ENCODE assay signal across 8 cellular contexts in the genomic region with DNA sequence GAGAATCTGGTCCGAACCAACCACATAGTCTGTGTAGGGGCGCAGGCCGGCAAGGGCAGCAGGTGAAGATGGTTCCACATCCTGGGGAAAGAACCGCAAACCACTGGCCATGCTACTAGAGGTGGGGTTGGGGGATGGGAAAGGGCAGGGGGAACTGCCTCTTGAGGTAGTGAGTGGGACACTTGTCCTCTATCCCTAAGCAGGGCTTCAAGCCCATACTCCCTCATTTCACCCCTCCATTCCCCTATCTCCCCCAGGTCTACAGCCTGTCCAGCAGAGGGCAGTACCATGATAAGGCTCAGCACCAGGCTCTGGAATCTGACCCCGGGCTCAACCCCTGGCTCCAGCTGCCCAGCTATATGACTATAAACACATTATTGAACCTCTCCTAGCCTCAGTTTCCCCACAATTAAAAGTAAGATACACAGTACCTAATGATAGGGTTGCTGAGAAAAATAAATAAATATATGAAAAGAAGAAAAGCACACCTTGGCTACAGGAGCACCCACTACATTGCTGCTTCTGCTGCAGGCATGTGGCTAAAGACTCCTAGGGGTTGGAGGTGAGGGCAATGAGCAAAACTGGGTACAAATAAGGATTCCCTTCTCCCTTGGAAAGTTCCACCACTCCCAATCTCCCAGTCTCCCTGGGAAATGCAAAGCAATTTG. TPM values are rescaled to one million over a fixed set of nuclear protein-coding genes. Genes with fewer than 3 reads are reported as not detected.
DNase-seq lines count a peak whose midpoint lies in the region; ATAC-seq, FAIRE-seq and TF ChIP-seq lines count a peak whose summit lies in the region.

No MANE protein-coding gene starts in this region.

- DNase-seq in A549 (ENCODE audit: low read depth in 1 of 2, low spot score in 1 of 2) (peak; percentile 57 to 94), SK-N-DZ (ENCODE audit: low spot score) (peak; percentile 33), astrocyte of the spinal cord (ENCODE audit: low read depth, low spot score) (no peak), left kidney (ENCODE audit: low read depth, low spot score) (peak; percentile 48), stomach (peak; percentile 47), NCI-H128 (lab: John Stamatoyannopoulos, UW; ENCODE audit: unreplicated experiment) (no peak)

- peak; percentile 74 to 90 for ATAC-seq in A549
- ATAC-seq in HG03066 (IDR thresholded peaks at IDR 0.05; ENCODE audit: low read depth, unreplicated experiment) = peak; percentile 88

- no peak for FAIRE-seq in A549 (lab: Jason Lieb, UNC)

- H3K4me1 ChIP-seq in A549 (peaks cover 5% of the 10 kb centered on the region; the same call in 2 of the 3 replicates), stomach (peaks cover 28 to 65% (median 42%) of the 10 kb centered on the region in 4 donors)

- CTCF ChIA-PET in A549 (lab: Yijun Ruan, JAX) = interaction anchor here (0.6 to 14.1 kb wide), 12 partner anchors 8 to 189 kb away, joined by 3 to 164 read pairs (median 4); no protein-coding TSS in a partner anchor

- intact Hi-C loops in stomach (cut with DNase I; ENCODE audit: low total_unique reads) = no loop called here

- H3K4me3 ChIP-seq in A549 = no peak overlapping the region
- no peak overlapping the region for H3K4me3 ChIP-seq in astrocyte of the spinal cord (ENCODE audit: low read depth, low read length)
- H3K4me3 ChIP-seq in stomach = no peak overlapping the region

- peaks cover 36 to 69% (median 53%) of the 10 kb centered on the region in 4 donors for H3K36me3 ChIP-seq in stomach

- no peak for TF ChIP-seq POLR2A in A549 (IDR thresholded peaks at IDR 0.05; ENCODE audit: low read length)
- TF ChIP-seq POLR2A in stomach (IDR thresholded peaks at IDR 0.05) = no peak

- no peaks in the 10 kb centered on the region for H3K27me3 ChIP-seq in stomach

- no peaks in the 10 kb centered on the region for H3K9me3 ChIP-seq in A549
- H3K9me3 ChIP-seq in stomach = no peaks in the 10 kb centered on the region

- no peak overlapping the region for H3K4me2 ChIP-seq in A549

- peak; percentile 68 to 78 for TF ChIP-seq RAD21 in A549 (conservative IDR thresholded peaks at IDR 0.05 in 1 of 2, IDR thresholded peaks at IDR 0.05 in 1 of 2)

- in situ Hi-C loops in astrocyte of the spinal cord (cut with HindIII; ENCODE audit: low sequenced_read_pairs) = loop anchor here (25.0 kb wide), 1 partner anchor 186 kb away; the partner anchor contains the start of gene CX3CR1

- TF ChIP-seq CTCF in A549 (IDR thresholded peaks at IDR 0.05) (peak; percentile 63), GM12873 (IDR thresholded peaks at IDR 0.05; ENCODE audit: insufficient read depth, low read depth, low read length, missing control alignments) (peak; percentile 80), astrocyte of the spinal cord (IDR thresholded peaks at IDR 0.05; ENCODE audit: low read depth, low read length) (peak; percentile 76), stomach (IDR thresholded peaks at IDR 0.05) (peak in 4 of 7 experiments; percentile 29 to 64 (median 44))

- 78% methylated on average over 4 of the region's 5 CpGs for WGBS in A549 (ENCODE audit: missing lambda C conversion rate)
- WGBS in stomach, 5 donors = 81 to 86% (median 85%) methylated on average over 5 of the region's 5 CpGs

- POLR2A ChIA-PET in A549 (lab: Yijun Ruan, JAX) = no interaction called here

- TF ChIP-seq EP300 in A549 (IDR thresholded peaks at IDR 0.05) (no peak), stomach (IDR thresholded peaks at IDR 0.05) (no peak)

- H3K27ac ChIP-seq in A549 = no peak overlapping the region
- no peak overlapping the region for H3K27ac ChIP-seq in stomach

TF ChIP-seq in A549, 52 proteins besides CTCF, POLR2A, EP300 and RAD21:
- TF ChIP-seq SMC3 (IDR thresholded peaks at IDR 0.05) (peak; percentile 77), JUN (IDR thresholded peaks at IDR 0.05) (0 out of 5 replicates have a peak, but pooled peaks of 1 of the 2 experiments have one; percentile 22), RCOR1 (IDR thresholded peaks at IDR 0.05; ENCODE audit: low read depth, low read length) (no peak)

RNA-seq across cellular contexts. Expression of gene GORASP1, which starts 6.3 kb away (rescaled TPM):
- polyA plus RNA-seq in A549 (2011; rRNA removed) (30.3 and 38.9 TPM in 2 replicates), A549 (2017; fragmentation: RNase III; extraction: RNeasy Plus Mini Kit Qiagen cat#74134 plus additional on column Dnase treatment) (27.4 to 36.3 TPM (median 32.3 TPM) in 3 replicates), stomach (10 to 100 TPM; 22.4 to 35.4 (median 29.1) TPM)
- polyA plus RNA-seq in A549 (2012; cell fraction: cytosol; rRNA removed) = 28.3 and 35.0 TPM in 2 replicates
- polyA plus RNA-seq in A549 (2012; cell fraction: nucleus; rRNA removed) = 90.4 and 93.9 TPM in 2 replicates
- 44.6 and 45.2 TPM in 2 replicates for polyA minus RNA-seq in A549 (2011; rRNA and poly(A)+ RNA removed)
- polyA plus RNA-seq in SK-N-DZ (2014; cell fraction: cytosol; rRNA removed) = 21.9 and 25.3 TPM in 2 replicates
- 86.3 and 110 TPM in 2 replicates for polyA plus RNA-seq in SK-N-DZ (2014; cell fraction: nucleus; rRNA removed)
- 10 to 100 TPM in 4 of 5 donors, 1 to 10 TPM in 1; 9.3 to 68.7 (median 53.1) TPM for total RNA-seq in stomach

RNA-seq across cellular contexts. Expression of gene TTC21A, which starts 6.3 kb away (rescaled TPM):
- 1.4 and 2.0 TPM in 2 replicates for polyA plus RNA-seq in A549 (2011; rRNA removed)
- 0.84 and 1.1 TPM in 2 replicates for polyA plus RNA-seq in A549 (2012; cell fraction: cytosol; rRNA removed)
- 5.0 and 6.6 TPM in 2 replicates for polyA plus RNA-seq in A549 (2012; cell fraction: nucleus; rRNA removed)
- 1.1 to 1.5 TPM (median 1.1 TPM) in 3 replicates for polyA plus RNA-seq in A549 (2017; fragmentation: RNase III; extraction: RNeasy Plus Mini Kit Qiagen cat#74134 plus additional on column Dnase treatment)
- polyA minus RNA-seq in A549 (2011; rRNA and poly(A)+ RNA removed) = 3.0 and 6.0 TPM in 2 replicates
- polyA plus RNA-seq in SK-N-DZ (2014; cell fraction: cytosol; rRNA removed) = 0.39 and 1.3 TPM in 2 replicates
- 6.7 and 14.7 TPM in 2 replicates for polyA plus RNA-seq in SK-N-DZ (2014; cell fraction: nucleus; rRNA removed)
- total RNA-seq in stomach = 10 to 100 TPM in 1 of 5 donors, 1 to 10 TPM in 3, under 1 TPM in 1; 0.89 to 10.3 (median 2.9) TPM
- 10 to 100 TPM in 1 of 3 donors, 1 to 10 TPM in 2; 5.1 to 17.7 (median 7.5) TPM for polyA plus RNA-seq in stomach

RNA-seq across cellular contexts. Expression of gene WDR48, which starts 49.3 kb away (rescaled TPM):
- 39.6 and 41.0 TPM in 2 replicates for polyA plus RNA-seq in A549 (2011; rRNA removed)
- 6.7 and 8.5 TPM in 2 replicates for polyA plus RNA-seq in A549 (2012; cell fraction: cytosol; rRNA removed)
- 5.7 and 9.7 TPM in 2 replicates for polyA plus RNA-seq in A549 (2012; cell fraction: nucleus; rRNA removed)
- 18.8 to 21.0 TPM (median 20.0 TPM) in 3 replicates for polyA plus RNA-seq in A549 (2017; fragmentation: RNase III; extraction: RNeasy Plus Mini Kit Qiagen cat#74134 plus additional on column Dnase treatment)
- polyA minus RNA-seq in A549 (2011; rRNA and poly(A)+ RNA removed) = 18.9 and 20.7 TPM in 2 replicates
- 28.9 and 31.6 TPM in 2 replicates for polyA plus RNA-seq in SK-N-DZ (2014; cell fraction: cytosol; rRNA removed)
- polyA plus RNA-seq in SK-N-DZ (2014; cell fraction: nucleus; rRNA removed) = 24.4 and 40.6 TPM in 2 replicates
- total RNA-seq in stomach = 10 to 100 TPM in 3 of 5 donors, 1 to 10 TPM in 2; 4.3 to 89.7 (median 17.0) TPM
- polyA plus RNA-seq in stomach = 10 to 100 TPM; 11.6 to 15.1 (median 11.6) TPM

RNA-seq across cellular contexts. Expression of gene SCN11A, which starts 49.4 kb away (rescaled TPM):
- polyA plus RNA-seq in A549 (2011; rRNA removed) (not detected in 2 replicates), A549 (2017; fragmentation: RNase III; extraction: RNeasy Plus Mini Kit Qiagen cat#74134 plus additional on column Dnase treatment) (0.01 TPM in 1 of 3 replicates, not detected in the others), stomach (under 1 TPM in 1 of 3 donors, not detected in 2; 0.15 TPM)
- polyA plus RNA-seq in A549 (2012; cell fraction: cytosol; rRNA removed) = not detected in 2 replicates
- polyA plus RNA-seq in A549 (2012; cell fraction: nucleus; rRNA removed) = 0.01 TPM in 1 of 2 replicates, not detected in the other
- not detected in 2 replicates for polyA minus RNA-seq in A549 (2011; rRNA and poly(A)+ RNA removed)
- 0.16 and 0.39 TPM in 2 replicates for polyA plus RNA-seq in SK-N-DZ (2014; cell fraction: cytosol; rRNA removed)
- 0.47 and 0.64 TPM in 2 replicates for polyA plus RNA-seq in SK-N-DZ (2014; cell fraction: nucleus; rRNA removed)
- 1 to 10 TPM in 1 of 5 donors, under 1 TPM in 1, not detected in 3; 0.14 to 1.1 TPM for total RNA-seq in stomach

RNA-seq across cellular contexts. Expression of gene CSRNP1, which starts 52.2 kb away (rescaled TPM):
- polyA plus RNA-seq in A549 (2011; rRNA removed) (15.5 and 15.6 TPM in 2 replicates), A549 (2017; fragmentation: RNase III; extraction: RNeasy Plus Mini Kit Qiagen cat#74134 plus additional on column Dnase treatment) (10.7 to 12.9 TPM (median 12.0 TPM) in 3 replicates), stomach (10 to 100 TPM; 16.8 to 18.0 (median 17.8) TPM)
- 15.8 and 22.0 TPM in 2 replicates for polyA plus RNA-seq in A549 (2012; cell fraction: cytosol; rRNA removed)
- 40.2 and 41.8 TPM in 2 replicates for polyA plus RNA-seq in A549 (2012; cell fraction: nucleus; rRNA removed)
- 36.0 and 40.0 TPM in 2 replicates for polyA minus RNA-seq in A549 (2011; rRNA and poly(A)+ RNA removed)
- polyA plus RNA-seq in SK-N-DZ (2014; cell fraction: cytosol; rRNA removed) = 1.2 and 1.5 TPM in 2 replicates
- polyA plus RNA-seq in SK-N-DZ (2014; cell fraction: nucleus; rRNA removed) = 0.33 and 2.7 TPM in 2 replicates
- total RNA-seq in stomach = 10 to 100 TPM; 20.4 to 62.3 (median 35.3) TPM

Comparison
In these comparisons a context has a peak if more than half of its experiments do, and no peak if none do; other contexts are left out.
1. DNase-seq: peak in A549 (2 of 2), SK-N-DZ (single experiment), left kidney (single experiment) and stomach (single experiment); none in astrocyte of the spinal cord (single experiment) and NCI-H128 (single experiment).
2. Peak in every context shown above with its lines, with median percentiles within 50 percentile points of each other: CTCF ChIP-seq.